ENCODE assay signal across 24 cellular contexts in genomic region chr5:42721484-42721883, GRCh38. TPM values are rescaled to one million over a fixed set of nuclear protein-coding genes. Genes with fewer than 3 reads are reported as not detected.
"Had no signal": no experiment of that assay in that cellular context is flagged by ENCODE, and none has a peak within 500 bp of the region (broad histone marks: within the 10 kb centered on the region; RNA-seq: fewer than 3 reads in every experiment).

No MANE protein-coding gene starts in this region.

- H3K4me1 Mint-ChIP-seq: neural progenitor cell had no signal

- H3K4me3 ChIP-seq: ascending aorta, hepatocyte, left lung, lung, neural progenitor cell, spleen, upper lobe of left lung had no signal

- H3K9ac ChIP-seq: neural progenitor cell had no signal

- H3K79me2 ChIP-seq: hepatocyte had no signal

- H3K9me3 Mint-ChIP-seq: activated CD8-positive, alpha-beta T cell treated with anti-CD3 and anti-CD28 coated beads for 36 hours; activated naive CD4-positive, alpha-beta T cell treated with anti-CD3 and anti-CD28 coated beads, Interleukin-2, amount 50 U/mL, for 72 hours; immature natural killer cell; naive B cell; neural progenitor cell had no signal

- H3K4me3 Mint-ChIP-seq: activated CD8-positive, alpha-beta memory T cell treated with anti-CD3 and anti-CD28 coated beads, Interleukin-2, amount 10 ng/mL, durations not matched to agents 7 days and 5 days; activated CD8-positive, alpha-beta T cell treated with anti-CD3 and anti-CD28 coated beads for 36 hours; naive B cell; neural progenitor cell had no signal

- H3K36me3 Mint-ChIP-seq: activated CD8-positive, alpha-beta memory T cell treated with anti-CD3 and anti-CD28 coated beads, Interleukin-2, amount 10 ng/mL, durations not matched to agents 7 days and 5 days; activated naive CD4-positive, alpha-beta T cell treated with anti-CD3 and anti-CD28 coated beads, Interleukin-2, amount 50 U/mL, for 72 hours; immature natural killer cell; naive B cell; neural progenitor cell had no signal

- ATAC-seq: activated CD8-positive, alpha-beta memory T cell treated with anti-CD3 and anti-CD28 coated beads, Interleukin-2, amount 10 ng/mL, durations not matched to agents 7 days and 5 days; activated CD8-positive, alpha-beta T cell treated with anti-CD3 and anti-CD28 coated beads for 36 hours; activated naive CD4-positive, alpha-beta T cell treated with anti-CD3 and anti-CD28 coated beads, Interleukin-2, amount 50 U/mL, for 72 hours; esophagus mucosa; left lung; stimulated activated naive CD8-positive, alpha-beta T cell treated with anti-CD3 and anti-CD28 coated beads, Interleukin-15, Interleukin-2, amounts not matched to agents 100 U/mL and 50 U/mL, for 24 hours had no signal

- H3K27ac ChIP-seq: ascending aorta, hepatocyte, left lung, neural progenitor cell, upper lobe of left lung had no signal

- H2AFZ ChIP-seq: hepatocyte, neural progenitor cell had no signal

- H3K4me1 ChIP-seq: ascending aorta, neural progenitor cell, upper lobe of left lung had no signal

- H3K36me3 ChIP-seq: left lung, neural progenitor cell had no signal

- H3K27me3 ChIP-seq: ascending aorta, hepatocyte, left lung, neural progenitor cell, spleen, upper lobe of left lung had no signal

- DNase-seq: activated CD4-positive, alpha-beta T cell treated with anti-CD3 and anti-CD28 coated beads for 48 hours; activated CD8-positive, alpha-beta memory T cell treated with anti-CD3 and anti-CD28 coated beads, Interleukin-2, amount 10 ng/mL, durations not matched to agents 7 days and 5 days; activated CD8-positive, alpha-beta T cell treated with anti-CD3 and anti-CD28 coated beads for 36 hours; activated T-cell treated with anti-CD3 and anti-CD28 coated beads for 4 hours; central memory CD4-positive, alpha-beta T cell; dermis blood vessel endothelial cell; effector CD8-positive, alpha-beta T cell; glutamatergic neuron; immature natural killer cell; naive B cell; retina; spleen; stimulated activated CD4-positive, alpha-beta T cell treated with anti-CD3 and anti-CD28 coated beads, Interleukin-4, amount 100 ng/mL, for 24 hours; stimulated activated naive CD8-positive, alpha-beta T cell treated with anti-CD3 and anti-CD28 coated beads, Interleukin-15, Interleukin-2, amounts not matched to agents 100 U/mL and 50 U/mL, for 24 hours; T-helper 1 cell; T1000; upper lobe of left lung had no signal

- H3K27ac Mint-ChIP-seq: activated CD8-positive, alpha-beta T cell treated with anti-CD3 and anti-CD28 coated beads for 36 hours; activated naive CD4-positive, alpha-beta T cell treated with anti-CD3 and anti-CD28 coated beads, Interleukin-2, amount 50 U/mL, for 72 hours; immature natural killer cell; naive B cell; neural progenitor cell had no signal

- H3K4me2 ChIP-seq: hepatocyte, neural progenitor cell had no signal

- H3K9me3 ChIP-seq: ascending aorta, left lung, spleen, upper lobe of left lung had no signal

RNA-seq across cellular contexts. Expression of gene CCDC152, which starts 35.1 kb away (rescaled TPM):
- total RNA-seq: ascending aorta, esophagus mucosa had no signal
